8 cellular contexts compared by ENCODE assay signal in genomic region chr2:10811552-10811951, GRCh38. TPM values are rescaled to one million over a fixed set of nuclear protein-coding genes. Genes with fewer than 3 reads are reported as not detected.
DNase-seq lines count a peak whose midpoint lies in the region; ATAC-seq, FAIRE-seq and TF ChIP-seq lines count a peak whose summit lies in the region.

No MANE protein-coding gene starts in this region.

- intact Hi-C loops in right cardiac atrium (cut with DNase I): no loop called here

- H2BK5ac ChIP-seq in H9 (ENCODE audit: insufficient read length, low read length): no peak overlapping the region

- peak overlapping the region; percentile 65 for H3K4me2 ChIP-seq in H9 (ENCODE audit: insufficient read depth, insufficient read length, low read length)

- peak overlapping the region in 2 of 3 experiments; percentile 81 to 93; a peak in 5 of 7 replicates for H3K27ac Mint-ChIP-seq in H9

- H3K27ac ChIP-seq in H9 (ENCODE audit: insufficient read length, low read depth, low read length): no peak overlapping the region
- peak overlapping the region; percentile 3 for H3K27ac ChIP-seq in right cardiac atrium (ENCODE audit: low read length)
- peak overlapping the region in 1 of 2 donors; percentile 89 for H3K27ac ChIP-seq in small intestine (ENCODE audit: low read depth in 1 of 2, low read length in 1 of 2)

- FAIRE-seq in small intestine (lab: Jason Lieb, UNC): no peak

- no peak overlapping the region for H3K4ac ChIP-seq in H9 (ENCODE audit: low read depth, low read length)

- H3K79me2 ChIP-seq in H9 (ENCODE audit: insufficient read depth, low read length): peaks cover 54% of the 10 kb centered on the region

- H3K4me1 ChIP-seq in H9 (ENCODE audit: insufficient read depth, low read length): no peaks in the 10 kb centered on the region; the same call in 1 of the 2 replicates
- peaks cover 12% of the 10 kb centered on the region for H3K4me1 ChIP-seq in right cardiac atrium (ENCODE audit: control insufficient read depth, insufficient read depth, low read length)
- H3K4me1 ChIP-seq in small intestine (ENCODE audit: control insufficient read depth in 2 of 2, insufficient read depth in 1 of 2, low read depth in 1 of 2, low read length in 1 of 2): peaks cover 3 to 25% of the 10 kb centered on the region in 2 donors

- no peak overlapping the region for H4K91ac ChIP-seq in H9 (ENCODE audit: insufficient read length, low read depth, low read length)

- H3T11ph ChIP-seq in H9 (ENCODE audit: low read length): no peak overlapping the region

- TF ChIP-seq CTCF in H9 (conservative IDR thresholded peaks at IDR 0.05): no peak
- no peak for TF ChIP-seq CTCF in WI38 (IDR thresholded peaks at IDR 0.05; ENCODE audit: low read depth, low read length)

- H3K14ac ChIP-seq in H9 (ENCODE audit: insufficient read depth, low read length): no peak overlapping the region

- peak overlapping the region; percentile 90 to 94 for H3K4me3 Mint-ChIP-seq in H9

- no peak overlapping the region for H2AK5ac ChIP-seq in H9 (ENCODE audit: insufficient read length, low read length)

- H3K79me1 ChIP-seq in H9 (ENCODE audit: insufficient read depth, low read depth, low read length, poor library complexity, severe bottlenecking): no peaks in the 10 kb centered on the region

- no peak overlapping the region for H2AFZ ChIP-seq in H9 (ENCODE audit: low read length)

- peaks cover 6% of the 10 kb centered on the region for H3K23me2 ChIP-seq in H9 (ENCODE audit: insufficient read length, low read depth, low read length, poor library complexity, severe bottlenecking)

- H3K4me1 Mint-ChIP-seq in H9: peaks cover 32 to 40% of the 10 kb centered on the region in 2 experiments

- peaks cover 2% of the 10 kb centered on the region; the same call in 1 of the 2 replicates for H3K27me3 Mint-ChIP-seq in H9 (ENCODE audit: low read depth)

- no peak overlapping the region for H3K56ac ChIP-seq in H9 (ENCODE audit: insufficient read length, low read depth, low read length)

- no peak overlapping the region for H2BK120ac ChIP-seq in H9 (ENCODE audit: low read depth, low read length, poor library complexity, severe bottlenecking)

- peaks cover 3% of the 10 kb centered on the region for H4K20me1 ChIP-seq in H9 (ENCODE audit: control insufficient read depth, insufficient read depth, insufficient read length)

- H2BK20ac ChIP-seq in H9 (ENCODE audit: low read depth, low read length, poor library complexity, severe bottlenecking): no peak overlapping the region

- H3K4me3 ChIP-seq in WI38 (ENCODE audit: low read depth, low read length): peak overlapping the region; percentile 77
- H3K4me3 ChIP-seq in right cardiac atrium (ENCODE audit: low read length): peak overlapping the region; percentile 65
- H3K4me3 ChIP-seq in small intestine (ENCODE audit: low read depth in 1 of 2, low read length in 2 of 2): peak overlapping the region; percentile 80 to 97

- no peaks in the 10 kb centered on the region for H3K9me3 Mint-ChIP-seq in H9

- no peak overlapping the region for H2BK12ac ChIP-seq in H9 (ENCODE audit: insufficient read length, low read depth, low read length)

- no peak overlapping the region for H4K5ac ChIP-seq in H9 (ENCODE audit: insufficient read length, low read depth, low read length)

- H3K23ac ChIP-seq in H9 (ENCODE audit: insufficient read length, low read depth, low read length): no peak overlapping the region

- H4K8ac ChIP-seq in H9 (replicated peaks; ENCODE audit: insufficient read length, low read depth, low read length): no peak overlapping the region

- H3K9ac ChIP-seq in H9 (ENCODE audit: extremely low read depth, insufficient read length, low read length): peak overlapping the region; percentile 80

- H3K9me3 ChIP-seq in H9 (ENCODE audit: control insufficient read depth, low read depth, low read length): no peaks in the 10 kb centered on the region
- no peaks in the 10 kb centered on the region for H3K9me3 ChIP-seq in right cardiac atrium (ENCODE audit: control insufficient read depth, low read length)
- no peaks in the 10 kb centered on the region for H3K9me3 ChIP-seq in small intestine (ENCODE audit: control insufficient read depth, low read depth)

- peaks cover 13 to 16% (median 15%) of the 10 kb centered on the region in 3 experiments; a peak in 6 of 7 replicates for H3K36me3 Mint-ChIP-seq in H9 (ENCODE audit: insufficient read depth in 1 of 3, low read depth in 3 of 3)

- H3K27me3 ChIP-seq in H9 (ENCODE audit: insufficient read depth, low read length) (no peaks in the 10 kb centered on the region), right cardiac atrium (ENCODE audit: control insufficient read depth, insufficient read depth) (no peaks in the 10 kb centered on the region), small intestine (ENCODE audit: control insufficient read depth in 2 of 2, insufficient read depth in 2 of 2, low read length in 2 of 2) (no peaks in the 10 kb centered on the region)

- H3K36me3 ChIP-seq in small intestine (ENCODE audit: control insufficient read depth in 2 of 2, insufficient read depth in 2 of 2, low read length in 2 of 2): peaks cover 0 to 2% of the 10 kb centered on the region in 2 donors

- no peak for ATAC-seq in right cardiac atrium

- DNase-seq in H9 (no peak), right cardiac atrium (no peak), small intestine (no peak), epidermal melanocyte (ENCODE audit: insufficient read length, low spot score) (no peak), NCI-H1048 (lab: John Stamatoyannopoulos, UW) (no peak), NCI-H1694 (lab: John Stamatoyannopoulos, UW) (no peak)
- DNase-seq in stimulated activated CD4-positive, alpha-beta T cell treated with anti-CD3 and anti-CD28 coated beads, Interleukin-4, amount 100 ng/mL, for 24 hours: no peak

- no peak overlapping the region for H2BK15ac ChIP-seq in H9 (ENCODE audit: low read depth, low read length)

- H3K18ac ChIP-seq in H9 (ENCODE audit: insufficient read length, low read depth, low read length): no peak overlapping the region

- WGBS in H9 (ENCODE audit: extremely low coverage, insufficient read length, low lambda C conversion rate): no CpG with 5 or more reads among the region's 15 CpGs
- WGBS in right cardiac atrium: 6% methylated on average over 15 of the region's 15 CpGs
- WGBS in small intestine, 3 donors: 2 to 4% (median 4%) methylated on average over 15 of the region's 15 CpGs

RNA-seq across cellular contexts. Expression of gene PDIA6, which starts 1.0 kb away (rescaled TPM):
- total RNA-seq in H9 (2021): 296 and 301 TPM in 2 replicates
- 100 to 1,000 TPM in 3 of 4 donors, 10 to 100 TPM in 1; 86.7 to 148 (median 133) TPM for total RNA-seq in right cardiac atrium
- polyA plus RNA-seq in right cardiac atrium: 75.7 TPM
- polyA plus RNA-seq in small intestine: 100 to 1,000 TPM in 1 of 3 donors, 10 to 100 TPM in 2; 24.4 to 311 (median 45.9) TPM
